ENCODE assay signal across 8 cellular contexts in genomic region chr12:94621662-94622359, GRCh38. TPM values are rescaled to one million over a fixed set of nuclear protein-coding genes. Genes with fewer than 3 reads are reported as not detected.
DNase-seq lines count a peak whose midpoint lies in the region; ATAC-seq and TF ChIP-seq lines count a peak whose summit lies in the region.

No MANE protein-coding gene starts in this region.

- no TSS peak for BruUV-seq in Caco-2 (replicated peaks; lab: Mats Ljungman, UMichigan)

- H3K4me1 ChIP-seq in endocrine pancreas (ENCODE audit: control insufficient read depth, insufficient read depth, low read length): peaks cover 21% of the 10 kb centered on the region
- H3K4me1 ChIP-seq in rectal smooth muscle tissue (ENCODE audit: control insufficient read depth, insufficient read depth, low read length): peaks cover 3% of the 10 kb centered on the region
- peaks cover 18% of the 10 kb centered on the region for H3K4me1 ChIP-seq in Caco-2

- no peak for TF ChIP-seq CTCF in RWPE1 (conservative IDR thresholded peaks at IDR 0.05; ENCODE audit: low read depth)
- no peak for TF ChIP-seq CTCF in Caco-2 (IDR thresholded peaks at IDR 0.05; ENCODE audit: insufficient read depth in 1 of 2, low read depth in 1 of 2, low read length in 1 of 2, severe bottlenecking in 1 of 2, unreplicated experiment in 1 of 2)

- H3K36me3 ChIP-seq in endocrine pancreas (ENCODE audit: control insufficient read depth, insufficient read depth, low read length) (no peaks in the 10 kb centered on the region), rectal smooth muscle tissue (ENCODE audit: control insufficient read depth, insufficient read depth, low read length) (no peaks in the 10 kb centered on the region), Caco-2 (ENCODE audit: control insufficient read depth, insufficient read depth, low read length) (no peaks in the 10 kb centered on the region)

- H3K9ac ChIP-seq in endocrine pancreas (ENCODE audit: control insufficient read depth, insufficient read depth, low read length) (peak overlapping the region; percentile 45), rectal smooth muscle tissue (ENCODE audit: low read length) (no peak overlapping the region)

- POLR2A ChIA-PET in RWPE1 (lab: Yijun Ruan, JAX; ENCODE audit: low non-redundant PET) (no interaction called here), Caco-2 (lab: Charles Lee) (no interaction called here)

- H3K27me3 ChIP-seq in endocrine pancreas (ENCODE audit: control insufficient read depth, insufficient read depth, low read length) (no peaks in the 10 kb centered on the region), rectal smooth muscle tissue (ENCODE audit: control insufficient read depth, insufficient read depth, low read length) (no peaks in the 10 kb centered on the region), Caco-2 (replicated peaks; ENCODE audit: control insufficient read depth, insufficient read depth, low read length) (no peaks in the 10 kb centered on the region)

- no peak overlapping the region for H3K27ac Mint-ChIP-seq in Caco-2 (ENCODE audit: unreplicated experiment)

- intact Hi-C loops in Caco-2 (cut with micrococcal nuclease; ENCODE audit: unreplicated experiment): no loop called here

- H3K36me3 Mint-ChIP-seq in Caco-2 (ENCODE audit: insufficient read depth, unreplicated experiment): no peaks in the 10 kb centered on the region

- DNase-seq in activated CD4-positive, alpha-beta T cell treated with anti-CD3 and anti-CD28 coated beads for 24 hours (ENCODE audit: low read depth in 2 of 2): peak; percentile 17 to 30
- DNase-seq in activated CD4-positive, alpha-beta T cell treated with anti-CD3 and anti-CD28 coated beads, Interleukin-2, amount 50 U/mL, for 1 hour: no peak
- DNase-seq in RWPE1 (ENCODE audit: low spot score): peak; percentile 96
- DNase-seq in Caco-2: no peak
- DNase-seq in COLO829 (ENCODE audit: low spot score): no peak

- H3K9me3 Mint-ChIP-seq in Caco-2 (ENCODE audit: unreplicated experiment): no peaks in the 10 kb centered on the region

- H3K9me3 ChIP-seq in endocrine pancreas (ENCODE audit: control insufficient read depth, low read length) (no peaks in the 10 kb centered on the region), Caco-2 (peaks cover 6% of the 10 kb centered on the region)

- H3K4me1 Mint-ChIP-seq in Caco-2 (ENCODE audit: low read depth, unreplicated experiment): peaks cover 7% of the 10 kb centered on the region

- peak; percentile 92 for ATAC-seq in HG02840 (IDR thresholded peaks at IDR 0.05; ENCODE audit: low FRiP score, unreplicated experiment)

- no peak overlapping the region for H3K4me3 Mint-ChIP-seq in Caco-2 (ENCODE audit: unreplicated experiment)

- CTCF ChIA-PET in RWPE1 (lab: Yijun Ruan, JAX): no interaction called here
- CTCF ChIA-PET in Caco-2 (lab: Charles Lee): no interaction called here

- peak overlapping the region; percentile 81 for H3K4me3 ChIP-seq in endocrine pancreas (ENCODE audit: control insufficient read depth, insufficient read depth, low read length)
- peak overlapping the region; percentile 44 for H3K4me3 ChIP-seq in rectal smooth muscle tissue (ENCODE audit: low read length)
- H3K4me3 ChIP-seq in Caco-2 (ENCODE audit: low read depth, low read length): no peak overlapping the region

- peak overlapping the region; percentile 84 for H3K27ac ChIP-seq in RWPE1
- H3K27ac ChIP-seq in rectal smooth muscle tissue (ENCODE audit: low read depth, low read length): no peak overlapping the region

- H3K27me3 Mint-ChIP-seq in Caco-2 (ENCODE audit: insufficient read depth, unreplicated experiment): no peaks in the 10 kb centered on the region

RNA-seq across cellular contexts. Expression of gene TMCC3, which starts 28.5 kb away (rescaled TPM):
- total RNA-seq in Caco-2 (2022): 2.1 and 4.3 TPM in 2 replicates

Comparison
In these comparisons a context has a peak if more than half of its experiments do, and no peak if none do; other contexts are left out.
1. DNase-seq: peak in activated CD4-positive, alpha-beta T cell treated with anti-CD3 and anti-CD28 coated beads for 24 hours (2 of 2) and RWPE1 (single experiment); none in activated CD4-positive, alpha-beta T cell treated with anti-CD3 and anti-CD28 coated beads, Interleukin-2, amount 50 U/mL, for 1 hour (single experiment), Caco-2 (0 of 2) and COLO829 (single experiment).